In the genomic region with DNA sequence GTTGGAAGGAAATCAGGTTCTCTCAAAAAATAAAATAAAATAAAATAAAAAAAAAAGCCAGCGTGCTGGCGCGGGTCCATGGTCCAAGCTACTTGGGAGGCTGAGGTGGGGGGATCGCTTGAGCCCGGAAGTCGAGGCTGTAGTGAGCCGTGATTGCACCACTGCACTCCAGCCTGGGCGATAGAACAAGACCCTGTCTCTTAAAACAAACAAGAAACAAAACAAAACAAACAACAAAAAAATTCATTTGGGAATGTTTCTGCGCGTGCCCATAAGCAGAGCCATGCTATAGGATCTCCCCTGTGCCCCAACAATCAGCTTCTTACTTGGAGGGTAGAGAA, we compare ENCODE assay signal across 8 cellular contexts. TPM values are rescaled to one million over a fixed set of nuclear protein-coding genes. Genes with fewer than 3 reads are reported as not detected.
DNase-seq lines count a peak whose midpoint lies in the region; ATAC-seq and TF ChIP-seq lines count a peak whose summit lies in the region.

No MANE protein-coding gene starts in this region.

- H3K27ac ChIP-seq in CD4-positive, alpha-beta memory T cell (ENCODE audit: low read depth, low read length), result no peak overlapping the region
- no peak overlapping the region for H3K27ac ChIP-seq in OCI-LY7 (ENCODE audit: low read depth, low read length, poor library complexity, severe bottlenecking)
- no peak overlapping the region for H3K27ac ChIP-seq in endodermal cell (ENCODE audit: low read depth, low read length)

- peak overlapping the region; percentile 81 to 99 (median 88) for H3K4me3 Mint-ChIP-seq in CD4-positive, alpha-beta memory T cell
- H3K4me3 Mint-ChIP-seq in endodermal cell, result peak overlapping the region; percentile 74
- peak overlapping the region; percentile 86 for H3K4me3 Mint-ChIP-seq in osteocyte (ENCODE audit: unreplicated experiment)

- intact Hi-C loops in CD4-positive, alpha-beta memory T cell (cut with micrococcal nuclease), result no loop called here
- intact Hi-C loops in OCI-LY7 (cut with micrococcal nuclease; ENCODE audit: unreplicated experiment), result no loop called here

- peak overlapping the region; percentile 60; the same call in 1 of the 2 replicates for H2AFZ ChIP-seq in OCI-LY7 (ENCODE audit: low read length)

- peak overlapping the region in 3 of 7 donors; percentile 2 to 93 (median 61) for H3K27ac Mint-ChIP-seq in CD4-positive, alpha-beta memory T cell
- H3K27ac Mint-ChIP-seq in endodermal cell (no peak overlapping the region), osteocyte (ENCODE audit: unreplicated experiment) (no peak overlapping the region)

- POLR2A ChIA-PET in CD4-positive, alpha-beta memory T cell (lab: Charles Lee; ENCODE audit: partially characterized antibody), result interaction anchor here (1.5 kb wide), 1 partner anchor 15 kb away, joined by 4 read pairs; no protein-coding TSS in a partner anchor
- POLR2A ChIA-PET in OCI-LY7 (lab: Charles Lee), result no interaction called here

- H3K27me3 Mint-ChIP-seq in CD4-positive, alpha-beta memory T cell, result peaks cover 22 to 29% of the 10 kb centered on the region in 2 donors
- H3K27me3 Mint-ChIP-seq in endodermal cell (ENCODE audit: insufficient read depth) (peaks cover 37% of the 10 kb centered on the region), osteocyte (ENCODE audit: unreplicated experiment) (peaks cover 37% of the 10 kb centered on the region)

- peaks cover 16% of the 10 kb centered on the region for H3K27me3 ChIP-seq in CD4-positive, alpha-beta memory T cell (ENCODE audit: insufficient read depth, low read length)
- H3K27me3 ChIP-seq in endodermal cell (ENCODE audit: control insufficient read depth, insufficient read depth, low read length, poor library complexity, severe bottlenecking), result peaks cover 28% of the 10 kb centered on the region

- peak overlapping the region; percentile 61; the same call in 1 of the 2 replicates for H3K4me2 ChIP-seq in OCI-LY7 (ENCODE audit: low read length)

- peak overlapping the region in 1 of 2 donors; percentile 46 for H3K4me3 ChIP-seq in CD4-positive, alpha-beta memory T cell (ENCODE audit: low read length in 2 of 2)
- no peak overlapping the region for H3K4me3 ChIP-seq in OCI-LY7 (ENCODE audit: low read depth, low read length, poor library complexity, severe bottlenecking)
- H3K4me3 ChIP-seq in endodermal cell (ENCODE audit: low read length), result peak overlapping the region; percentile 80

- no peaks in the 10 kb centered on the region for H3K9me3 ChIP-seq in CD4-positive, alpha-beta memory T cell (ENCODE audit: control insufficient read depth in 1 of 2, low read length in 2 of 2)
- H3K9me3 ChIP-seq in OCI-LY7 (ENCODE audit: low read length), result no peaks in the 10 kb centered on the region
- no peaks in the 10 kb centered on the region for H3K9me3 ChIP-seq in endodermal cell (ENCODE audit: control insufficient read depth, low read length)

- no peak for DNase-seq in CD4-positive, alpha-beta memory T cell
- no peak for DNase-seq in OCI-LY7 (ENCODE audit: low spot score)
- DNase-seq in endodermal cell, result no peak
- no peak for DNase-seq in osteocyte (ENCODE audit: extremely low spot score, unreplicated experiment)
- no peak for DNase-seq in NCI-H2196 (lab: John Stamatoyannopoulos, UW; ENCODE audit: unreplicated experiment)
- DNase-seq in NCI-H1092 treated with DMSO at 0.1 percent for 48 hours (lab: John Stamatoyannopoulos, UW), result no peak
- no peak for DNase-seq in islet precursor cell

- H3K9ac ChIP-seq in endodermal cell (ENCODE audit: extremely low read depth, low read length, poor library complexity, severe bottlenecking), result no peak overlapping the region

- CTCF ChIA-PET in CD4-positive, alpha-beta memory T cell (lab: Charles Lee; ENCODE audit: partially characterized antibody), result interaction anchor here (0.7 to 1.9 kb wide), 6 partner anchors 9 to 1253 kb away, joined by 3 to 7 read pairs (median 4); no protein-coding TSS in a partner anchor
- CTCF ChIA-PET in OCI-LY7 (lab: Charles Lee; ENCODE audit: unreplicated experiment), result no interaction called here

- TF ChIP-seq CTCF in OCI-LY7 (conservative IDR thresholded peaks at IDR 0.05; ENCODE audit: low read length), result no peak
- TF ChIP-seq CTCF in endodermal cell (conservative IDR thresholded peaks at IDR 0.05), result no peak
- TF ChIP-seq CTCF in osteocyte (IDR thresholded peaks at IDR 0.05), result no peak

- no peaks in the 10 kb centered on the region for H3K36me3 ChIP-seq in CD4-positive, alpha-beta memory T cell (ENCODE audit: insufficient read depth, low read length)
- no peaks in the 10 kb centered on the region for H3K36me3 ChIP-seq in OCI-LY7 (ENCODE audit: insufficient read depth, low read length)
- H3K36me3 ChIP-seq in endodermal cell (ENCODE audit: control insufficient read depth, insufficient read depth, low read length), result no peaks in the 10 kb centered on the region

- H3K4me1 Mint-ChIP-seq in CD4-positive, alpha-beta memory T cell, result peaks cover 15 to 26% (median 18%) of the 10 kb centered on the region in 4 donors
- H3K4me1 Mint-ChIP-seq in endodermal cell (peaks cover 4% of the 10 kb centered on the region), osteocyte (ENCODE audit: unreplicated experiment) (peaks cover 15% of the 10 kb centered on the region)

- H3K9me3 Mint-ChIP-seq in CD4-positive, alpha-beta memory T cell, result no peaks in the 10 kb centered on the region
- no peaks in the 10 kb centered on the region for H3K9me3 Mint-ChIP-seq in endodermal cell
- H3K9me3 Mint-ChIP-seq in osteocyte (ENCODE audit: unreplicated experiment), result no peaks in the 10 kb centered on the region

- no peaks in the 10 kb centered on the region for H3K79me2 ChIP-seq in OCI-LY7 (ENCODE audit: insufficient read depth, low read depth, low read length)

- H3K9me2 ChIP-seq in OCI-LY7 (ENCODE audit: insufficient read depth, low read length), result no peaks in the 10 kb centered on the region

- H3K36me3 Mint-ChIP-seq in CD4-positive, alpha-beta memory T cell, result no peaks in the 10 kb centered on the region
- no peaks in the 10 kb centered on the region for H3K36me3 Mint-ChIP-seq in endodermal cell (ENCODE audit: low read depth)
- H3K36me3 Mint-ChIP-seq in osteocyte (ENCODE audit: unreplicated experiment), result no peaks in the 10 kb centered on the region

- no peak for ATAC-seq in GM21737 (IDR thresholded peaks at IDR 0.05; ENCODE audit: unreplicated experiment)

- BruUV-seq in OCI-LY7 (replicated peaks; lab: Mats Ljungman, UMichigan), result no TSS peak

- 60 to 66% methylated on average over 1 to 10 of the region's 10 CpGs for WGBS in endodermal cell (ENCODE audit: insufficient coverage in 1 of 2, insufficient read length in 1 of 2), 2 experiments

- H4K20me1 ChIP-seq in OCI-LY7 (ENCODE audit: insufficient read depth, low read length), result no peaks in the 10 kb centered on the region

- H3K4me1 ChIP-seq in CD4-positive, alpha-beta memory T cell (ENCODE audit: insufficient read depth, low read length), result peaks cover 27% of the 10 kb centered on the region
- H3K4me1 ChIP-seq in OCI-LY7 (ENCODE audit: insufficient read depth, low read length, poor library complexity, severe bottlenecking) (peaks cover 3% of the 10 kb centered on the region), endodermal cell (ENCODE audit: control insufficient read depth, insufficient read depth, low read length) (no peaks in the 10 kb centered on the region)

RNA-seq across cellular contexts. Expression of a gene that starts 16.4 kb away (rescaled TPM):
- 1 to 10 TPM in 1 of 2 experiments, under 1 TPM in 1; 0.91 to 1.9 TPM for total RNA-seq in CD4-positive, alpha-beta memory T cell
- polyA plus RNA-seq in CD4-positive, alpha-beta memory T cell, result 1 to 10 TPM in 1 of 2 donors, under 1 TPM in 1; 0.47 to 1.1 TPM
- not detected in 2 replicates for total RNA-seq in OCI-LY7 (2014; rRNA removed; shearing (Covaris generic))
- total RNA-seq in OCI-LY7 (2022), result not detected in 2 replicates
- under 1 TPM in 1 of 2 donors, not detected in 1; 0.18 TPM for total RNA-seq in endodermal cell
- polyA plus RNA-seq in endodermal cell (2013, experiment 1 of 2), result not detected
- not detected for polyA plus RNA-seq in endodermal cell (2013, experiment 2 of 2)
- total RNA-seq in osteocyte, result not detected in 2 replicates

RNA-seq across cellular contexts. Expression of a gene that starts 54.6 kb away (rescaled TPM):
- total RNA-seq in CD4-positive, alpha-beta memory T cell, result 1 to 10 TPM in 1 of 2 experiments, under 1 TPM in 1; 0.73 to 1.1 TPM
- polyA plus RNA-seq in CD4-positive, alpha-beta memory T cell, result under 1 TPM; 0.22 to 0.45 TPM
- total RNA-seq in OCI-LY7 (2014; rRNA removed; shearing (Covaris generic)), result not detected in 2 replicates
- total RNA-seq in OCI-LY7 (2022) (not detected in 2 replicates), endodermal cell (not detected), osteocyte (not detected in 2 replicates)
- not detected for polyA plus RNA-seq in endodermal cell (2013, experiment 1 of 2)
- polyA plus RNA-seq in endodermal cell (2013, experiment 2 of 2), result not detected
